In the genomic region with DNA sequence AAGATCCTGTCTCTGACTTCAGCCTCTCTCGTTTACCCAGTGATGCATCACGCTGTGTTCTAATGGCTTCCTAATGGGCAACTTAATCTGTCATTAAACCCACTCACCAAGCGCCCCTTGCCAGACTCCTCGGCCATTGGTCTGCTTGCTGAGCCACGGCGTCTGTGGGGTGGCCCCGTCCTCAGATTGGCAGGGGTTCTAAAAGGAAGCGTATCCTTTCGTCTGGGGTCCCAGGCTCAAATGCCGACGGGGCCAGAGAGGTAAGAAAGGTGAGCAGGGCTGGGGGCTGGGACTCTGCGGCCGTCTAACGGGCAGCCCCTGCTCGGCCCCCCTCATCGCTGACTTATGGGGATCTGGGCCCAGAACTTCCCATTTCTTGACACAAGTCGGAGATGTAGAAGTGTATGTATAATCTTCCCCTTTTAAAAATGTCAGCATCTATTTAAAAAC, we compare ENCODE assay signal across 8 cellular contexts.
DNase-seq lines count a peak whose midpoint lies in the region; ATAC-seq and TF ChIP-seq lines count a peak whose summit lies in the region.
"Had no signal": no experiment of that assay in that cellular context is flagged by ENCODE, and none has a peak within 500 bp of the region (broad histone marks: within the 10 kb centered on the region; RNA-seq: fewer than 3 reads in every experiment).

No MANE protein-coding gene starts in this region.

- H3K4me2 ChIP-seq in PC-3 (ENCODE audit: low read length): no peak overlapping the region

- POLR2A ChIA-PET in PC-3 (lab: Charles Lee; ENCODE audit: unreplicated experiment): no interaction called here

- intact Hi-C loops in heart right ventricle (cut with DNase I): no loop called here
- intact Hi-C loops in PC-3 (cut with micrococcal nuclease): no loop called here

- no peaks in the 10 kb centered on the region for H3K79me2 ChIP-seq in PC-3 (ENCODE audit: low read length)

- peaks cover 34% of the 10 kb centered on the region for H3K27me3 ChIP-seq in NT2/D1 (ENCODE audit: insufficient read depth, insufficient read length)
- peaks cover 0 to 37% (median 15%) of the 10 kb centered on the region in 7 donors for H3K27me3 ChIP-seq in heart right ventricle
- H3K27me3 ChIP-seq in PC-3 (ENCODE audit: low read length): peaks cover 57% of the 10 kb centered on the region

- H3K9ac ChIP-seq in NT2/D1 (ENCODE audit: insufficient read length, low read depth) (peak overlapping the region; percentile 12), PC-3 (ENCODE audit: low read length) (no peak overlapping the region)

- H3K4me3 ChIP-seq in HFF-Myc (replicated peaks; ENCODE audit: low read depth, low read length) (peak overlapping the region; percentile 32), NT2/D1 (ENCODE audit: insufficient read length, low read depth) (peak overlapping the region; percentile 55), heart right ventricle (peak overlapping the region in 7 of 10 donors; percentile 22 to 52 (median 47)), skeletal muscle cell (ENCODE audit: low read depth, low read length) (peak overlapping the region; percentile 42), PC-3 (ENCODE audit: low read length) (no peak overlapping the region)
- H3K4me3 ChIP-seq: body of pancreas had no signal

- no peaks in the 10 kb centered on the region for H3K9me3 ChIP-seq in NT2/D1 (ENCODE audit: insufficient read depth, low read length)
- no peaks in the 10 kb centered on the region for H3K9me3 ChIP-seq in heart right ventricle
- no peaks in the 10 kb centered on the region for H3K9me3 ChIP-seq in PC-3 (ENCODE audit: low read length)
- H3K9me3 ChIP-seq: body of pancreas had no signal

- H3K36me3 ChIP-seq in NT2/D1 (ENCODE audit: insufficient read depth, insufficient read length, low read length) (no peaks in the 10 kb centered on the region), heart right ventricle (no peaks in the 10 kb centered on the region), PC-3 (ENCODE audit: low read depth, low read length) (no peaks in the 10 kb centered on the region)

- no peaks in the 10 kb centered on the region for H3F3A ChIP-seq in PC-3 (ENCODE audit: low read length, unreplicated experiment)

- no peak for TF ChIP-seq CTCF in HFF-Myc (IDR thresholded peaks at IDR 0.05; ENCODE audit: low read depth, low read length, missing control alignments)
- TF ChIP-seq CTCF in heart right ventricle (IDR thresholded peaks at IDR 0.05): no peak
- no peak for TF ChIP-seq CTCF in PC-3 (conservative IDR thresholded peaks at IDR 0.05; ENCODE audit: low read depth, low read length)

- peak overlapping the region in 5 of 10 donors; percentile 29 to 90 (median 53) for H3K27ac ChIP-seq in heart right ventricle
- no peak overlapping the region for H3K27ac ChIP-seq in PC-3 (ENCODE audit: low read length)

- H3K4me1 ChIP-seq in NT2/D1 (ENCODE audit: insufficient read depth, insufficient read length) (peaks cover 5% of the 10 kb centered on the region), heart right ventricle (peaks cover 0 to 40% (median 15%) of the 10 kb centered on the region in 9 donors), PC-3 (ENCODE audit: insufficient read depth, low read length) (no peaks in the 10 kb centered on the region)

- WGBS in heart right ventricle, 2 donors: 33 to 39% methylated on average over 17 of the region's 17 CpGs

- CTCF ChIA-PET in PC-3 (lab: Charles Lee): no interaction called here

- H2AFZ ChIP-seq in PC-3 (ENCODE audit: low read length): no peak overlapping the region

- BruUV-seq in PC-3 (replicated peaks; lab: Mats Ljungman, UMichigan): no TSS peak

- H4K20me1 ChIP-seq in PC-3 (ENCODE audit: low read length): no peaks in the 10 kb centered on the region

- peak; percentile 10 to 55 (median 28) for ATAC-seq in heart right ventricle
- ATAC-seq in GM18870 (IDR thresholded peaks at IDR 0.05; ENCODE audit: unreplicated experiment): no peak
- no peak for ATAC-seq in GM21786 (IDR thresholded peaks at IDR 0.05; ENCODE audit: unreplicated experiment)
- no peak for ATAC-seq in PC-3

- H3K9me2 ChIP-seq in PC-3 (replicated peaks; ENCODE audit: low read length): no peaks in the 10 kb centered on the region

- DNase-seq in HFF-Myc (ENCODE audit: extremely low read depth, low read depth) (no peak), NT2/D1 (ENCODE audit: low read depth, low spot score) (no peak), heart right ventricle (no peak), skeletal muscle cell (ENCODE audit: low read depth) (no peak), PC-3 (no peak)

Comparison
In these comparisons a context has a peak if more than half of its experiments do, and no peak if none do; other contexts are left out.
1. ATAC-seq: peak in heart right ventricle (8 of 8); none in GM18870 (single experiment), GM21786 (single experiment) and PC-3 (single experiment).